Comparison of ENCODE assay signal across 8 cellular contexts in genomic region chr19:7652061-7652641, GRCh38. TPM values are rescaled to one million over a fixed set of nuclear protein-coding genes. Genes with fewer than 3 reads are reported as not detected.
DNase-seq lines count a peak whose midpoint lies in the region; ATAC-seq, FAIRE-seq and TF ChIP-seq lines count a peak whose summit lies in the region.

No MANE protein-coding gene starts in this region.

- peak; percentile 90 for TF ChIP-seq CTCF in AG04449 (IDR thresholded peaks at IDR 0.05; ENCODE audit: insufficient read depth, low read length, missing control alignments)
- peak; percentile 81 for TF ChIP-seq CTCF in activated B cell treated with CpG ODN at 0.5 μM for 24 hours (IDR thresholded peaks at IDR 0.05)
- TF ChIP-seq CTCF in breast epithelium (IDR thresholded peaks at IDR 0.05): peak; percentile 96 to 98 (median 98)

- no peaks in the 10 kb centered on the region for H3K27me3 ChIP-seq in breast epithelium

- DNase-seq in AG04449 (ENCODE audit: low read depth, low spot score): no peak
- DNase-seq in GOT3 (lab: John Stamatoyannopoulos, UW): peak; percentile 55
- peak; percentile 82 for DNase-seq in NCI-H2227 (lab: John Stamatoyannopoulos, UW; ENCODE audit: unreplicated experiment)
- DNase-seq in activated B cell treated with CpG ODN at 0.5 μM for 24 hours: peak; percentile 82
- peak; percentile 85 to 92 for DNase-seq in breast epithelium (ENCODE audit: low spot score in 2 of 2)
- peak; percentile 72 to 77 for DNase-seq in stimulated activated CD4-positive, alpha-beta T cell treated with anti-CD3 and anti-CD28 coated beads, Interleukin-12 subunit alpha, Interleukin-12 subunit beta, amount 100 ng/mL, for 24 hours (ENCODE audit: low read depth in 2 of 2)

- CTCF ChIA-PET in AG04449 (lab: Yijun Ruan, JAX): interaction anchor here (0.7 to 7.3 kb wide), 21 partner anchors 9 to 298 kb away, joined by 3 to 65 read pairs (median 6); partner anchors contain the start of genes MCEMP1, PCP2, PET100 and RETN
- CTCF ChIA-PET in activated B cell treated with CpG ODN at 0.5 μM for 24 hours (lab: Charles Lee): interaction anchor here (0.6 to 3.0 kb wide), 11 partner anchors 8 to 292 kb away, joined by 3 to 37 read pairs (median 4); partner anchors contain the start of genes TIMM44 and TRAPPC5

- peaks cover 8% of the 10 kb centered on the region for H3K4me1 Mint-ChIP-seq in activated B cell treated with CpG ODN at 0.5 μM for 24 hours

- peaks cover 6% of the 10 kb centered on the region for H3K36me3 Mint-ChIP-seq in activated B cell treated with CpG ODN at 0.5 μM for 24 hours (ENCODE audit: low read depth)

- H3K4me1 ChIP-seq in breast epithelium: no peaks in the 10 kb centered on the region

- H3K27me3 Mint-ChIP-seq in activated B cell treated with CpG ODN at 0.5 μM for 24 hours: no peaks in the 10 kb centered on the region

- POLR2A ChIA-PET in AG04449 (lab: Yijun Ruan, JAX): no interaction called here
- POLR2A ChIA-PET in activated B cell treated with CpG ODN at 0.5 μM for 24 hours (lab: Charles Lee): interaction anchor here (0.7 to 1.3 kb wide), 5 partner anchors 21 to 265 kb away, joined by 3 to 18 read pairs (median 3); partner anchors contain the start of genes PET100 and XAB2

- ATAC-seq in activated B cell treated with CpG ODN at 0.5 μM for 24 hours (ENCODE audit: low read depth) (peak; percentile 87), HG03565 (IDR thresholded peaks at IDR 0.05; ENCODE audit: unreplicated experiment) (no peak)

- FAIRE-seq in islet of Langerhans (lab: Jason Lieb, UNC): peak; percentile 84

- H3K4me3 Mint-ChIP-seq in activated B cell treated with CpG ODN at 0.5 μM for 24 hours: peak overlapping the region; percentile 78

- H3K4me3 ChIP-seq in AG04449 (ENCODE audit: low read depth, low read length) (peak overlapping the region; percentile 26), breast epithelium (peak overlapping the region in 2 of 3 donors; percentile 17 to 45)

- H3K27ac Mint-ChIP-seq in activated B cell treated with CpG ODN at 0.5 μM for 24 hours: peak overlapping the region; percentile 41

- H3K27ac ChIP-seq in breast epithelium: peak overlapping the region in 1 of 2 donors; percentile 49

- intact Hi-C loops in activated B cell treated with CpG ODN at 0.5 μM for 24 hours (cut with micrococcal nuclease): loop anchor here (1.0 to 10.0 kb wide), 6 partner anchors 15 to 350 kb away; partner anchors contain the start of genes CTXN1, SNAPC2, STXBP2 and TRAPPC5
- intact Hi-C loops in breast epithelium (cut with DNase I; ENCODE audit: low total_unique reads): no loop called here

- no peaks in the 10 kb centered on the region for H3K9me3 ChIP-seq in breast epithelium

- H3K9me3 Mint-ChIP-seq in activated B cell treated with CpG ODN at 0.5 μM for 24 hours: no peaks in the 10 kb centered on the region

- no peaks in the 10 kb centered on the region for H3K36me3 ChIP-seq in breast epithelium

- TF ChIP-seq POLR2A in breast epithelium (IDR thresholded peaks at IDR 0.05): no peak

RNA-seq across cellular contexts. Expression of gene STXBP2, which starts 15.2 kb away (rescaled TPM):
- total RNA-seq in activated B cell treated with CpG ODN at 0.5 μM for 24 hours (147 and 176 TPM in 2 replicates), breast epithelium (10 to 100 TPM; 15.4 to 55.3 (median 37.0) TPM)

RNA-seq across cellular contexts. Expression of gene RETN, which starts 16.7 kb away (rescaled TPM):
- total RNA-seq in activated B cell treated with CpG ODN at 0.5 μM for 24 hours: not detected in 2 replicates
- not detected for total RNA-seq in breast epithelium

RNA-seq across cellular contexts. Expression of gene PCP2, which starts 18.6 kb away (rescaled TPM):
- total RNA-seq in activated B cell treated with CpG ODN at 0.5 μM for 24 hours: 2.1 and 2.8 TPM in 2 replicates
- total RNA-seq in breast epithelium: 1 to 10 TPM in 2 of 3 donors, not detected in 1; 4.9 to 6.7 TPM

RNA-seq across cellular contexts. Expression of gene PET100, which starts 22.6 kb away (rescaled TPM):
- total RNA-seq in activated B cell treated with CpG ODN at 0.5 μM for 24 hours (109 and 123 TPM in 2 replicates), breast epithelium (10 to 100 TPM; 23.7 to 40.4 (median 33.1) TPM)

RNA-seq across cellular contexts. Expression of gene XAB2, which starts 22.8 kb away (rescaled TPM):
- 47.4 and 51.8 TPM in 2 replicates for total RNA-seq in activated B cell treated with CpG ODN at 0.5 μM for 24 hours
- total RNA-seq in breast epithelium: 10 to 100 TPM; 41.3 to 49.0 (median 41.9) TPM
